Comparison of ENCODE assay signal across 27 cellular contexts in genomic region chr12:67299526-67299925, GRCh38.
"Had no signal": no experiment of that assay in that cellular context is flagged by ENCODE, and none has a peak within 500 bp of the region (broad histone marks: within the 10 kb centered on the region; RNA-seq: fewer than 3 reads in every experiment).

No MANE protein-coding gene starts in this region.

- H3K4me1 ChIP-seq: left ventricle myocardium inferior, suprapubic skin had no signal

- ATAC-seq: activated CD8-positive, alpha-beta T cell treated with anti-CD3 and anti-CD28 coated beads for 36 hours; activated naive CD8-positive, alpha-beta T cell treated with anti-CD3 and anti-CD28 coated beads, Interleukin-2, amount 50 U/mL, for 24 hours; mucosa of descending colon; T-helper 17 cell had no signal

- H3K9me3 Mint-ChIP-seq: activated CD8-positive, alpha-beta T cell treated with anti-CD3 and anti-CD28 coated beads for 36 hours; activated naive CD4-positive, alpha-beta T cell treated with anti-CD3 and anti-CD28 coated beads, Interleukin-2, amount 50 U/mL, for 24 hours; activated naive CD8-positive, alpha-beta T cell treated with anti-CD3 and anti-CD28 coated beads, Interleukin-2, amount 50 U/mL, for 24 hours; activated T-helper 2 cell treated with anti-CD3 and anti-CD28 coated beads, Interferon-gamma antibody, Interleukin-2, Interleukin-4, amounts not matched to agents 10 μg/mL and 5 μg/mL and 100 μg/mL, durations not matched to agents 14 hours and 24 hours and 36 hours; central memory CD8-positive, alpha-beta T cell; dendritic cell treated with granulocyte-macrophage colony-stimulating factor and Interleukin-4, amounts not matched to agents 40 ng/mL and 50 ng/mL, for 4 days; nephron had no signal

- H3K4me3 Mint-ChIP-seq: activated CD8-positive, alpha-beta T cell treated with anti-CD3 and anti-CD28 coated beads for 36 hours; activated naive CD4-positive, alpha-beta T cell treated with anti-CD3 and anti-CD28 coated beads, Interleukin-2, amount 50 U/mL, for 24 hours; activated naive CD8-positive, alpha-beta T cell treated with anti-CD3 and anti-CD28 coated beads, Interleukin-2, amount 50 U/mL, for 24 hours; central memory CD8-positive, alpha-beta T cell; dendritic cell treated with granulocyte-macrophage colony-stimulating factor and Interleukin-4, amounts not matched to agents 40 ng/mL and 50 ng/mL, for 4 days; nephron; T-helper 17 cell had no signal

- H3K27ac Mint-ChIP-seq: activated CD8-positive, alpha-beta T cell treated with anti-CD3 and anti-CD28 coated beads for 36 hours; activated naive CD8-positive, alpha-beta T cell treated with anti-CD3 and anti-CD28 coated beads, Interleukin-2, amount 50 U/mL, for 24 hours; activated T-helper 2 cell treated with anti-CD3 and anti-CD28 coated beads, Interferon-gamma antibody, Interleukin-2, Interleukin-4, amounts not matched to agents 10 μg/mL and 5 μg/mL and 100 μg/mL, durations not matched to agents 14 hours and 24 hours and 36 hours; dendritic cell treated with granulocyte-macrophage colony-stimulating factor and Interleukin-4, amounts not matched to agents 40 ng/mL and 50 ng/mL, for 4 days had no signal

- H3K27me3 ChIP-seq: esophagus muscularis mucosa, sigmoid colon, suprapubic skin, tibial nerve had no signal

- H3K4me3 ChIP-seq: esophagus muscularis mucosa, left ventricle myocardium inferior, lung, mucosa of descending colon, sigmoid colon, suprapubic skin, tibial nerve had no signal

- H3K27me3 Mint-ChIP-seq: activated CD8-positive, alpha-beta T cell treated with anti-CD3 and anti-CD28 coated beads for 36 hours; activated naive CD4-positive, alpha-beta T cell treated with anti-CD3 and anti-CD28 coated beads, Interleukin-2, amount 50 U/mL, for 24 hours; activated naive CD8-positive, alpha-beta T cell treated with anti-CD3 and anti-CD28 coated beads, Interleukin-2, amount 50 U/mL, for 24 hours; central memory CD8-positive, alpha-beta T cell; dendritic cell treated with granulocyte-macrophage colony-stimulating factor and Interleukin-4, amounts not matched to agents 40 ng/mL and 50 ng/mL, for 4 days; T-helper 17 cell had no signal

- H3K27ac ChIP-seq: esophagus muscularis mucosa, left ventricle myocardium inferior, sigmoid colon, suprapubic skin, tibial nerve had no signal

- H3K9me3 ChIP-seq: esophagus muscularis mucosa, left ventricle myocardium inferior, mucosa of descending colon, sigmoid colon, suprapubic skin, tibial nerve had no signal

- DNase-seq: activated CD4-positive, alpha-beta T cell treated with anti-CD3 and anti-CD28 coated beads for 1 hour; activated CD4-positive, alpha-beta T cell treated with anti-CD3 and anti-CD28 coated beads, Interleukin-2, amount 50 U/mL, for 1 hour; activated CD8-positive, alpha-beta T cell treated with anti-CD3 and anti-CD28 coated beads for 36 hours; activated naive CD8-positive, alpha-beta T cell treated with anti-CD3 and anti-CD28 coated beads, Interleukin-2, amount 50 U/mL, for 24 hours; activated T-cell treated with anti-CD3 and anti-CD28 coated beads, Interleukin-2, amount 50 U/mL, for 48 hours; anterior cingulate cortex; foreskin melanocyte; glutamatergic neuron; islet precursor cell; left ventricle myocardium inferior; mesendoderm; mucosa of descending colon; sigmoid colon; stimulated activated CD4-positive, alpha-beta T cell treated with anti-CD3 and anti-CD28 coated beads, Interleukin-15, amount 100 ng/mL, for 24 hours; stimulated activated CD4-positive, alpha-beta T cell treated with anti-CD3 and anti-CD28 coated beads, Interleukin-2, amount 100 ng/mL, for 24 hours; stimulated activated naive CD4-positive, alpha-beta T cell; T-helper 17 cell; T1000 had no signal
